Comparison of ENCODE assay signal across 19 cellular contexts in genomic region chr17:71494456-71494855, GRCh38.
DNase-seq lines count a peak whose midpoint lies in the region; ATAC-seq and TF ChIP-seq lines count a peak whose summit lies in the region.
"Had no signal": no experiment of that assay in that cellular context is flagged by ENCODE, and none has a peak within 500 bp of the region (broad histone marks: within the 10 kb centered on the region; RNA-seq: fewer than 3 reads in every experiment).

No MANE protein-coding gene starts in this region.

- DNase-seq in EH (ENCODE audit: low read depth) (peak; percentile 69), iPS-NIHi11 (ENCODE audit: low spot score) (peak; percentile 21), retinal pigment epithelial cell (ENCODE audit: low read depth) (peak; percentile 48), D341Med (ENCODE audit: low spot score) (no peak), NCI-H146 (lab: John Stamatoyannopoulos, UW) (no peak)
- DNase-seq: activated CD4-positive, alpha-beta T cell treated with anti-CD3 and anti-CD28 coated beads, Interleukin-2, amount 10 ng/mL, durations not matched to agents 7 days and 5 days; activated gamma-delta T cell treated with Interleukin-2 at 50 U/mL for 16 hours; adrenal gland; AML-193; DND-41; heart right ventricle; left ventricle myocardium superior; NCI-H510A treated with DMSO at 0.1 percent for 48 hours; Peyer's patch; WERI-Rb-1 had no signal

- ATAC-seq in SK-N-SH treated with all-trans-retinoic acid at 6 μM for 48 hours: peak; percentile 95
- ATAC-seq in HG03571 (IDR thresholded peaks at IDR 0.05; ENCODE audit: unreplicated experiment): no peak
- ATAC-seq: heart right ventricle, HepG2, left ventricle myocardium superior had no signal

- TF ChIP-seq CTCF in retinal pigment epithelial cell (conservative IDR thresholded peaks at IDR 0.05; ENCODE audit: low read depth, low read length): no peak

- H3K4me3 ChIP-seq in retinal pigment epithelial cell (ENCODE audit: low read length): no peak overlapping the region
- H3K4me3 ChIP-seq: adrenal gland, heart right ventricle, Peyer's patch, SK-N-MC had no signal

TF ChIP-seq in SK-N-SH treated with all-trans-retinoic acid at 6 μM for 48 hours, 23 proteins besides CTCF, POLR2A, EP300 and RAD21:
- TF ChIP-seq ZNF8 (CRISPR knock-in tag; IDR thresholded peaks at IDR 0.05): no peak
- TF ChIP-seq ARNTL (CRISPR knock-in tag; IDR thresholded peaks at IDR 0.05; ENCODE audit: borderline replicate concordance, low read depth): no peak
- TF ChIP-seq SNAI2 (CRISPR knock-in tag; IDR thresholded peaks at IDR 0.05): no peak
- no peak for TF ChIP-seq PPARA (CRISPR knock-in tag; IDR thresholded peaks at IDR 0.05; ENCODE audit: borderline replicate concordance)
- TF ChIP-seq TOX (CRISPR knock-in tag; IDR thresholded peaks at IDR 0.05; ENCODE audit: borderline replicate concordance): no peak
- no peak for TF ChIP-seq ESRRG (CRISPR knock-in tag; IDR thresholded peaks at IDR 0.05)
- TF ChIP-seq CREB5 (CRISPR knock-in tag; IDR thresholded peaks at IDR 0.05; ENCODE audit: low read depth): no peak

Comparison
In these comparisons a context has a peak if more than half of its experiments do, and no peak if none do; other contexts are left out.
1. DNase-seq: peak in EH (single experiment), iPS-NIHi11 (single experiment) and retinal pigment epithelial cell (single experiment); none in D341Med (single experiment) and NCI-H146 (single experiment).